19 cellular contexts compared by ENCODE assay signal in the genomic region with DNA sequence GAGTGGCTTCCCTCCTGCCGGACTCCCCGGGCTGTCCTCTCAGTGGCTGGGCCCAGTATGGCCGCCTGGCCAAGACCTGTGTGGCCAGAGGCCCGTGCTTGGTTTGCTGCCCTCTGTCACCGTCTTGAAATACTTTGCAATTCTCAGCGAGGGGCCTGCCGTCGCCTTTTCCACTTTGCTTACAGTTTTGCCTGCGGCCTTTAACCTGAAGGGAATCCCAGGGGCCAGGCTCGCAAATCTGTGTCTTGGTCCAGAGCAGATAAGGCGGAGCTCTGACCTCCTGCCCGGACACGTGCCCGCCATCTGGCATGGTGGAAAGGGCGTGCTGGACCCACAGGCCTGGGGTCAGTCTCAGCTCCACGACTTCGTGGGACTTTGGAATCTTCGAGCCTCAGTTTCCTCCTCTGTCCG. TPM values are rescaled to one million over a fixed set of nuclear protein-coding genes. Genes with fewer than 3 reads are reported as not detected.
DNase-seq lines count a peak whose midpoint lies in the region; ATAC-seq and TF ChIP-seq lines count a peak whose summit lies in the region.
"Had no signal": no experiment of that assay in that cellular context is flagged by ENCODE, and none has a peak within 500 bp of the region (broad histone marks: within the 10 kb centered on the region; RNA-seq: fewer than 3 reads in every experiment).

No MANE protein-coding gene starts in this region.

- H3K9ac ChIP-seq in Karpas-422 (ENCODE audit: low read length) (no peak overlapping the region), mesenchymal stem cell (ENCODE audit: low read length) (no peak overlapping the region)
- H3K9ac ChIP-seq: BLaER1 treated with 17β-estradiol and CSF1 and Interleukin-3, amounts not matched to agents 10 nM and 100 nM had no signal

- TF ChIP-seq CTCF in GM10266 (IDR thresholded peaks at IDR 0.05; ENCODE audit: control insufficient read depth, insufficient read depth, low read depth, missing control alignments), result no peak
- TF ChIP-seq CTCF in glutamatergic neuron (IDR thresholded peaks at IDR 0.05; ENCODE audit: partially characterized antibody, unreplicated experiment), result no peak

- H3K4me2 ChIP-seq in Karpas-422 (ENCODE audit: low read depth, low read length, poor library complexity, severe bottlenecking) (no peak overlapping the region), mesenchymal stem cell (ENCODE audit: low read length, poor library complexity, severe bottlenecking) (no peak overlapping the region)
- H3K4me2 ChIP-seq: BLaER1 treated with 17β-estradiol and CSF1 and Interleukin-3, amounts not matched to agents 10 nM and 100 nM had no signal

- peaks cover 8% of the 10 kb centered on the region for H3K27me3 Mint-ChIP-seq in glutamatergic neuron (ENCODE audit: unreplicated experiment)

- no peaks in the 10 kb centered on the region for H3K27me3 ChIP-seq in Karpas-422 (ENCODE audit: low read length)
- H3K27me3 ChIP-seq in mesenchymal stem cell (ENCODE audit: control insufficient read depth in 1 of 2, insufficient read depth in 1 of 2, low read length in 2 of 2), result no peaks in the 10 kb centered on the region
- H3K27me3 ChIP-seq: BLaER1 treated with 17β-estradiol and CSF1 and Interleukin-3, amounts not matched to agents 10 nM and 100 nM had no signal

- H3K9me3 Mint-ChIP-seq in glutamatergic neuron (ENCODE audit: unreplicated experiment), result peaks cover 2% of the 10 kb centered on the region
- H3K9me3 Mint-ChIP-seq: CD8-positive, alpha-beta T cell had no signal

- H2AK5ac ChIP-seq in mesenchymal stem cell (ENCODE audit: low read length, severe bottlenecking), result no peak overlapping the region

- 82% methylated on average over 19 of the region's 19 CpGs for WGBS in mesenchymal stem cell

- H3K4me1 ChIP-seq in Karpas-422 (ENCODE audit: low read length), result peaks cover 66% of the 10 kb centered on the region
- no peaks in the 10 kb centered on the region for H3K4me1 ChIP-seq in mesenchymal stem cell (ENCODE audit: control insufficient read depth, insufficient read depth, low read depth, low read length)

- H2BK15ac ChIP-seq in mesenchymal stem cell (ENCODE audit: low read depth, poor library complexity, severe bottlenecking), result no peak overlapping the region

- H4K8ac ChIP-seq in mesenchymal stem cell (ENCODE audit: low read length), result no peak overlapping the region

- intact Hi-C loops in sciatic nerve (cut with DNase I), result loop anchor here (10.0 kb wide), 1 partner anchor 217 kb away; no protein-coding TSS in a partner anchor

- no peak overlapping the region for H2BK5ac ChIP-seq in mesenchymal stem cell (ENCODE audit: low read depth, low read length, poor library complexity, severe bottlenecking)

- H3K36me3 ChIP-seq in Karpas-422 (ENCODE audit: insufficient read depth, low read length), result peaks cover 14% of the 10 kb centered on the region
- H3K36me3 ChIP-seq in mesenchymal stem cell (ENCODE audit: control insufficient read depth in 1 of 2, insufficient read depth in 2 of 2, low read depth in 1 of 2, low read length in 2 of 2), result peaks cover 14 to 53% of the 10 kb centered on the region in 2 experiments

- no peaks in the 10 kb centered on the region for H3K9me2 ChIP-seq in Karpas-422 (replicated peaks; ENCODE audit: insufficient read depth, low read length)

- H3K9me3 ChIP-seq in Karpas-422 (ENCODE audit: low read length) (no peaks in the 10 kb centered on the region), mesenchymal stem cell (ENCODE audit: control insufficient read depth, low read length) (no peaks in the 10 kb centered on the region)
- H3K9me3 ChIP-seq: BLaER1 treated with 17β-estradiol and CSF1 and Interleukin-3, amounts not matched to agents 10 nM and 100 nM had no signal

- H3K18ac ChIP-seq in mesenchymal stem cell (ENCODE audit: low read depth in 1 of 2, low read length in 2 of 2), result no peak overlapping the region

- no peak overlapping the region for H3K4me3 Mint-ChIP-seq in glutamatergic neuron (ENCODE audit: unreplicated experiment)
- H3K4me3 Mint-ChIP-seq: CD8-positive, alpha-beta T cell had no signal

- no peaks in the 10 kb centered on the region for H3K79me1 ChIP-seq in mesenchymal stem cell (replicated peaks; ENCODE audit: low read length, poor library complexity, severe bottlenecking)

- H3K4me3 ChIP-seq in Karpas-422 (ENCODE audit: low read length), result no peak overlapping the region
- H3K4me3 ChIP-seq in mesenchymal stem cell (ENCODE audit: insufficient read depth in 1 of 2, low read depth in 1 of 2, low read length in 2 of 2), result no peak overlapping the region
- H3K4me3 ChIP-seq: BLaER1 treated with 17β-estradiol and CSF1 and Interleukin-3, amounts not matched to agents 10 nM and 100 nM; K562 had no signal

- peaks cover 8% of the 10 kb centered on the region for H3K36me3 Mint-ChIP-seq in glutamatergic neuron (ENCODE audit: unreplicated experiment)

- 0 out of 2 replicates have a peak, but pooled peaks cover 2% of the 10 kb centered on the region for H3K79me2 ChIP-seq in Karpas-422 (ENCODE audit: low read length)

- no peak overlapping the region for H2BK120ac ChIP-seq in mesenchymal stem cell (ENCODE audit: low read depth, low read length)

- H2BK12ac ChIP-seq in mesenchymal stem cell (ENCODE audit: low read length in 2 of 2), result no peak overlapping the region

- H4K20me1 ChIP-seq in Karpas-422 (ENCODE audit: insufficient read depth, low read depth, low read length), result no peaks in the 10 kb centered on the region

- DNase-seq in GM10266 (ENCODE audit: extremely low spot score) (peak; percentile 8), Karpas-422 (no peak), glutamatergic neuron (no peak), sciatic nerve (ENCODE audit: low spot score) (peak; percentile 55), mesenchymal stem cell (no peak), pons (ENCODE audit: low spot score) (no peak), T-helper 1 cell (no peak)
- no peak for DNase-seq in stimulated activated naive CD4-positive, alpha-beta T cell treated with Interleukin-2 at 50 U/mL for 16 hours (lab: John Stamatoyannopoulos, UW)
- DNase-seq: CD8-positive, alpha-beta T cell; DMS53; EL; MV-4-11; NCI-H1417 treated with DMSO at 0.1 percent for 48 hours; NCI-H187 treated with DMSO at 0.1 percent for 48 hours; NCI-H226; NCI-H524 had no signal

- no peak overlapping the region for H2AFZ ChIP-seq in Karpas-422 (ENCODE audit: low read length)
- no peak overlapping the region for H2AFZ ChIP-seq in mesenchymal stem cell (ENCODE audit: low read depth, low read length)

- peaks cover 14% of the 10 kb centered on the region for H3K4me1 Mint-ChIP-seq in glutamatergic neuron (ENCODE audit: low read depth, unreplicated experiment)

- peak; percentile 26 for ATAC-seq in sciatic nerve
- ATAC-seq: CD8-positive, alpha-beta T cell; K562 had no signal

- H4K91ac ChIP-seq in mesenchymal stem cell (ENCODE audit: low read length), result no peak overlapping the region

- H3K27ac Mint-ChIP-seq in glutamatergic neuron (ENCODE audit: unreplicated experiment), result peak overlapping the region; percentile 10
- H3K27ac Mint-ChIP-seq: CD8-positive, alpha-beta T cell had no signal

- H3K27ac ChIP-seq in Karpas-422 (ENCODE audit: low read length) (peak overlapping the region; percentile 98), mesenchymal stem cell (ENCODE audit: low read length, poor library complexity, severe bottlenecking) (no peak overlapping the region)
- H3K27ac ChIP-seq: BLaER1 treated with 17β-estradiol and CSF1 and Interleukin-3, amounts not matched to agents 10 nM and 100 nM had no signal

- H3K14ac ChIP-seq in mesenchymal stem cell (ENCODE audit: low read length in 2 of 2), result no peak overlapping the region

- H3K4ac ChIP-seq in mesenchymal stem cell (ENCODE audit: low read depth in 1 of 2, low read length in 2 of 2), result no peak overlapping the region

- no peak overlapping the region for H3K23ac ChIP-seq in mesenchymal stem cell (ENCODE audit: low read length in 2 of 2)

RNA-seq across cellular contexts. Expression of gene AMN, which starts 10.9 kb away (rescaled TPM):
- 7.7 and 16.7 TPM in 2 replicates for total RNA-seq in Karpas-422 (2014; rRNA removed; shearing (Covaris generic); ENCODE audit: low replicate concordance)
- total RNA-seq in glutamatergic neuron (ENCODE audit: unreplicated experiment) (0.34 TPM), sciatic nerve (0.40 TPM)
- 0.14 TPM for polyA plus RNA-seq in mesenchymal stem cell (2013, experiment 1 of 2)
- 0.12 TPM for polyA plus RNA-seq in mesenchymal stem cell (2013, experiment 2 of 2)
- total RNA-seq: RPMI7951 had no signal
- polyA plus RNA-seq: K562 had no signal

Comparison
In these comparisons a context has a peak if more than half of its experiments do, and no peak if none do; other contexts are left out.
1. DNase-seq: peak in GM10266 (single experiment) and sciatic nerve (single experiment); none in Karpas-422 (single experiment), glutamatergic neuron (single experiment), stimulated activated naive CD4-positive, alpha-beta T cell treated with Interleukin-2 at 50 U/mL for 16 hours (single experiment), mesenchymal stem cell (single experiment), pons (single experiment) and T-helper 1 cell (0 of 5).